16 cellular contexts compared by ENCODE assay signal in the genomic region with DNA sequence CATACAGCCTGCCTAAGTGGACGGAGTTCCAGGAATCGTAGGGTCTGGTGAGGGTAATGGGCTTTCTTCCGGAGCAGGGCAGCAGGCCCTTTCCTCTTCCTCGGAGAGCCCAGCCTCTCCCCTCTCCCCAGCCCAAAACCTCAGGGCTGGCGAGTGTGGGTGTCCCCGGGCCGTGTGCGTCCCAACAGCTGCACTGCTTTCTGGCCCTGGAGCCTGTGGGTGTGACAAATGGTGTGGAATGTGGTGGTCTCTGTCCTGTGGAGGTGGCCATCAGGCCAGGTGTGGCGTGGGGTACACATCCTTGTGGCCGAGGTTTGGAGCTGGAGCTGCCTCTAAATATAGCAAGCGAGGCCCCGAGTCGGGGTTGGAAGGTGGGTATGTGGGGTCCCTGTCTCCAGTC. TPM values are rescaled to one million over a fixed set of nuclear protein-coding genes. Genes with fewer than 3 reads are reported as not detected.
DNase-seq lines count a peak whose midpoint lies in the region; ATAC-seq and TF ChIP-seq lines count a peak whose summit lies in the region.
"Had no signal": no experiment of that assay in that cellular context is flagged by ENCODE, and none has a peak within 500 bp of the region (broad histone marks: within the 10 kb centered on the region; RNA-seq: fewer than 3 reads in every experiment).

No MANE protein-coding gene starts in this region.

- H3K27me3 ChIP-seq in aorta (ENCODE audit: control insufficient read depth in 1 of 2, insufficient read depth in 2 of 2, low read length in 1 of 2): no peaks in the 10 kb centered on the region

- H3K4me3 Mint-ChIP-seq in activated CD8-positive, alpha-beta memory T cell treated with anti-CD3 and anti-CD28 coated beads, Interleukin-2, amount 10 ng/mL, durations not matched to agents 7 days and 5 days: no peak overlapping the region
- H3K4me3 Mint-ChIP-seq in activated CD8-positive, alpha-beta T cell treated with anti-CD3 and anti-CD28 coated beads for 36 hours: peak overlapping the region; percentile 34
- H3K4me3 Mint-ChIP-seq in stimulated activated memory B cell treated with anti-CD40 and anti-IgM and Interleukin-4, amounts not matched to agents 10 μg/mL and 1 μg/mL and 100 μg/mL, for 72 hours: no peak overlapping the region

- CTCF ChIA-PET in activated CD8-positive, alpha-beta memory T cell treated with anti-CD3 and anti-CD28 coated beads, Interleukin-2, amount 10 ng/mL, durations not matched to agents 7 days and 5 days (lab: Charles Lee): interaction anchor here (0.7 to 4.4 kb wide), 6 partner anchors 8 to 83 kb away, joined by 3 to 54 read pairs (median 4); a partner anchor contains a TSS
- CTCF ChIA-PET in activated CD8-positive, alpha-beta T cell treated with anti-CD3 and anti-CD28 coated beads for 36 hours (lab: Charles Lee): interaction anchor here (1.0 to 5.4 kb wide), 5 partner anchors 8 to 141 kb away, joined by 3 to 38 read pairs (median 4); a partner anchor contains a TSS

- no peaks in the 10 kb centered on the region for H3K36me3 ChIP-seq in aorta (ENCODE audit: control insufficient read depth in 1 of 2, insufficient read depth in 2 of 2, low read length in 1 of 2)
- H3K36me3 ChIP-seq: prostate gland had no signal

- H3K4me1 Mint-ChIP-seq in activated CD8-positive, alpha-beta memory T cell treated with anti-CD3 and anti-CD28 coated beads, Interleukin-2, amount 10 ng/mL, durations not matched to agents 7 days and 5 days: peaks cover 67% of the 10 kb centered on the region
- peaks cover 66% of the 10 kb centered on the region for H3K4me1 Mint-ChIP-seq in activated CD8-positive, alpha-beta T cell treated with anti-CD3 and anti-CD28 coated beads for 36 hours (ENCODE audit: low read depth)
- peaks cover 63% of the 10 kb centered on the region for H3K4me1 Mint-ChIP-seq in stimulated activated memory B cell treated with anti-CD40 and anti-IgM and Interleukin-4, amounts not matched to agents 10 μg/mL and 1 μg/mL and 100 μg/mL, for 72 hours

- no peak overlapping the region for H3K27ac ChIP-seq in aorta (ENCODE audit: low read depth in 1 of 2, low read length in 2 of 2)
- H3K27ac ChIP-seq: prostate gland had no signal

- no peak for ATAC-seq in activated CD8-positive, alpha-beta memory T cell treated with anti-CD3 and anti-CD28 coated beads, Interleukin-2, amount 10 ng/mL, durations not matched to agents 7 days and 5 days
- no peak for ATAC-seq in activated CD8-positive, alpha-beta T cell treated with anti-CD3 and anti-CD28 coated beads for 36 hours
- ATAC-seq in stimulated activated memory B cell treated with anti-CD40 and anti-IgM and Interleukin-4, amounts not matched to agents 10 μg/mL and 1 μg/mL and 100 μg/mL, for 72 hours: no peak
- ATAC-seq in aorta (ENCODE audit: low FRiP score): no peak
- no peak for ATAC-seq in GM21390 (IDR thresholded peaks at IDR 0.05; ENCODE audit: unreplicated experiment)
- ATAC-seq: PC-3 had no signal

- no peaks in the 10 kb centered on the region for H3K9me3 ChIP-seq in aorta (ENCODE audit: control insufficient read depth, low read length)
- H3K9me3 ChIP-seq: prostate gland, SK-N-SH had no signal

- peaks cover 24% of the 10 kb centered on the region for H3K36me3 Mint-ChIP-seq in activated CD8-positive, alpha-beta memory T cell treated with anti-CD3 and anti-CD28 coated beads, Interleukin-2, amount 10 ng/mL, durations not matched to agents 7 days and 5 days
- peaks cover 52% of the 10 kb centered on the region for H3K36me3 Mint-ChIP-seq in activated CD8-positive, alpha-beta T cell treated with anti-CD3 and anti-CD28 coated beads for 36 hours (ENCODE audit: low read depth)
- peaks cover 28% of the 10 kb centered on the region for H3K36me3 Mint-ChIP-seq in stimulated activated memory B cell treated with anti-CD40 and anti-IgM and Interleukin-4, amounts not matched to agents 10 μg/mL and 1 μg/mL and 100 μg/mL, for 72 hours

- POLR2A ChIA-PET in activated CD8-positive, alpha-beta T cell treated with anti-CD3 and anti-CD28 coated beads for 36 hours (lab: Charles Lee): interaction anchor here (0.8 to 5.6 kb wide), 5 partner anchors 8 to 45 kb away, joined by 3 to 69 read pairs (median 5); a partner anchor contains a TSS

- no peak for DNase-seq in activated CD8-positive, alpha-beta memory T cell treated with anti-CD3 and anti-CD28 coated beads, Interleukin-2, amount 10 ng/mL, durations not matched to agents 7 days and 5 days
- DNase-seq in activated CD8-positive, alpha-beta memory T cell treated with anti-CD3 and anti-CD28 coated beads for 24 hours: no peak
- no peak for DNase-seq in activated CD8-positive, alpha-beta T cell treated with anti-CD3 and anti-CD28 coated beads for 36 hours
- peak; percentile 83 for DNase-seq in myocyte (ENCODE audit: low read depth)
- no peak for DNase-seq in aorta
- no peak for DNase-seq in HCEC 1CT
- DNase-seq: cortex of kidney, head of caudate nucleus, kidney, NCI-H1694, NCI-H526, PC-3, SK-N-SH had no signal

- H3K27ac Mint-ChIP-seq in activated CD8-positive, alpha-beta memory T cell treated with anti-CD3 and anti-CD28 coated beads, Interleukin-2, amount 10 ng/mL, durations not matched to agents 7 days and 5 days: peak overlapping the region; percentile 22
- peak overlapping the region; percentile 95 for H3K27ac Mint-ChIP-seq in activated CD8-positive, alpha-beta T cell treated with anti-CD3 and anti-CD28 coated beads for 36 hours
- H3K27ac Mint-ChIP-seq in stimulated activated memory B cell treated with anti-CD40 and anti-IgM and Interleukin-4, amounts not matched to agents 10 μg/mL and 1 μg/mL and 100 μg/mL, for 72 hours: peak overlapping the region; percentile 78

- no peak overlapping the region for H3K4me3 ChIP-seq in aorta (ENCODE audit: low read length in 2 of 2)
- H3K4me3 ChIP-seq: prostate gland had no signal

- intact Hi-C loops in activated CD8-positive, alpha-beta T cell treated with anti-CD3 and anti-CD28 coated beads for 36 hours (cut with micrococcal nuclease): no loop called here
- intact Hi-C loops in aorta (cut with DNase I): no loop called here

- TF ChIP-seq CTCF in activated CD8-positive, alpha-beta T cell treated with anti-CD3 and anti-CD28 coated beads for 36 hours (IDR thresholded peaks at IDR 0.05): no peak

- H3K4me1 ChIP-seq in aorta (ENCODE audit: control insufficient read depth in 1 of 2, insufficient read depth in 2 of 2, low read length in 2 of 2): no peaks in the 10 kb centered on the region
- H3K4me1 ChIP-seq: prostate gland had no signal

- 87 to 90% methylated on average over 13 of the region's 13 CpGs for WGBS in aorta, 2 donors

- no peaks in the 10 kb centered on the region for H3K27me3 Mint-ChIP-seq in activated CD8-positive, alpha-beta memory T cell treated with anti-CD3 and anti-CD28 coated beads, Interleukin-2, amount 10 ng/mL, durations not matched to agents 7 days and 5 days
- no peaks in the 10 kb centered on the region for H3K27me3 Mint-ChIP-seq in activated CD8-positive, alpha-beta T cell treated with anti-CD3 and anti-CD28 coated beads for 36 hours
- H3K27me3 Mint-ChIP-seq in stimulated activated memory B cell treated with anti-CD40 and anti-IgM and Interleukin-4, amounts not matched to agents 10 μg/mL and 1 μg/mL and 100 μg/mL, for 72 hours: no peaks in the 10 kb centered on the region

- H3K9me3 Mint-ChIP-seq in activated CD8-positive, alpha-beta memory T cell treated with anti-CD3 and anti-CD28 coated beads, Interleukin-2, amount 10 ng/mL, durations not matched to agents 7 days and 5 days (ENCODE audit: low read depth): no peaks in the 10 kb centered on the region
- H3K9me3 Mint-ChIP-seq in activated CD8-positive, alpha-beta T cell treated with anti-CD3 and anti-CD28 coated beads for 36 hours: no peaks in the 10 kb centered on the region
- no peaks in the 10 kb centered on the region for H3K9me3 Mint-ChIP-seq in stimulated activated memory B cell treated with anti-CD40 and anti-IgM and Interleukin-4, amounts not matched to agents 10 μg/mL and 1 μg/mL and 100 μg/mL, for 72 hours

RNA-seq across cellular contexts. Expression of a gene that starts 8.5 kb away (rescaled TPM):
- total RNA-seq in activated CD8-positive, alpha-beta memory T cell treated with anti-CD3 and anti-CD28 coated beads, Interleukin-2, amount 10 ng/mL, durations not matched to agents 7 days and 5 days: 10 to 100 TPM; 53.7 to 61.1 TPM
- total RNA-seq in activated CD8-positive, alpha-beta T cell treated with anti-CD3 and anti-CD28 coated beads for 36 hours: 10 to 100 TPM; 37.0 to 38.1 TPM
- total RNA-seq in myocyte (16.7 and 27.7 TPM in 2 replicates), aorta (10 to 100 TPM; 11.0 to 12.5 TPM)
- 13.9 TPM for polyA plus RNA-seq in myocyte (2012)
- polyA plus RNA-seq in aorta: 1 to 10 TPM; 3.6 to 7.1 TPM

RNA-seq across cellular contexts. Expression of a gene that starts 34.6 kb away (rescaled TPM):
- total RNA-seq in activated CD8-positive, alpha-beta memory T cell treated with anti-CD3 and anti-CD28 coated beads, Interleukin-2, amount 10 ng/mL, durations not matched to agents 7 days and 5 days: 1 to 10 TPM in 1 of 2 experiments, under 1 TPM in 1; 0.54 to 1.2 TPM
- total RNA-seq in activated CD8-positive, alpha-beta T cell treated with anti-CD3 and anti-CD28 coated beads for 36 hours: 1 to 10 TPM in 1 of 2 experiments, under 1 TPM in 1; 0.51 to 1.1 TPM
- not detected in 2 replicates for total RNA-seq in myocyte
- polyA plus RNA-seq in myocyte (2012): 0.44 TPM
- total RNA-seq in aorta: under 1 TPM in 1 of 2 donors, not detected in 1; 0.57 TPM
- 1 to 10 TPM; 1.3 to 1.4 TPM for polyA plus RNA-seq in aorta

RNA-seq across cellular contexts. Expression of a gene that starts 54.0 kb away (rescaled TPM):
- total RNA-seq in activated CD8-positive, alpha-beta memory T cell treated with anti-CD3 and anti-CD28 coated beads, Interleukin-2, amount 10 ng/mL, durations not matched to agents 7 days and 5 days: 10 to 100 TPM; 63.8 to 64.8 TPM
- total RNA-seq in activated CD8-positive, alpha-beta T cell treated with anti-CD3 and anti-CD28 coated beads for 36 hours: 10 to 100 TPM; 61.0 to 61.7 TPM
- total RNA-seq in myocyte (22.0 and 32.4 TPM in 2 replicates), aorta (10 to 100 TPM; 12.8 to 28.0 TPM)
- 12.2 TPM for polyA plus RNA-seq in myocyte (2012)
- polyA plus RNA-seq in aorta: 10 to 100 TPM in 1 of 2 donors, 1 to 10 TPM in 1; 8.0 to 15.7 TPM

Comparison
In these comparisons a context has a peak if more than half of its experiments do, and no peak if none do; other contexts are left out.
1. H3K27ac Mint-ChIP-seq: peak in every context shown above with its lines; median percentile 95 in activated CD8-positive, alpha-beta T cell treated with anti-CD3 and anti-CD28 coated beads for 36 hours; 78 in stimulated activated memory B cell treated with anti-CD40 and anti-IgM and Interleukin-4, amounts not matched to agents 10 μg/mL and 1 μg/mL and 100 μg/mL, for 72 hours; 22 in activated CD8-positive, alpha-beta memory T cell treated with anti-CD3 and anti-CD28 coated beads, Interleukin-2, amount 10 ng/mL, durations not matched to agents 7 days and 5 days.